ENCODE assay signal across 9 cellular contexts in the genomic region with DNA sequence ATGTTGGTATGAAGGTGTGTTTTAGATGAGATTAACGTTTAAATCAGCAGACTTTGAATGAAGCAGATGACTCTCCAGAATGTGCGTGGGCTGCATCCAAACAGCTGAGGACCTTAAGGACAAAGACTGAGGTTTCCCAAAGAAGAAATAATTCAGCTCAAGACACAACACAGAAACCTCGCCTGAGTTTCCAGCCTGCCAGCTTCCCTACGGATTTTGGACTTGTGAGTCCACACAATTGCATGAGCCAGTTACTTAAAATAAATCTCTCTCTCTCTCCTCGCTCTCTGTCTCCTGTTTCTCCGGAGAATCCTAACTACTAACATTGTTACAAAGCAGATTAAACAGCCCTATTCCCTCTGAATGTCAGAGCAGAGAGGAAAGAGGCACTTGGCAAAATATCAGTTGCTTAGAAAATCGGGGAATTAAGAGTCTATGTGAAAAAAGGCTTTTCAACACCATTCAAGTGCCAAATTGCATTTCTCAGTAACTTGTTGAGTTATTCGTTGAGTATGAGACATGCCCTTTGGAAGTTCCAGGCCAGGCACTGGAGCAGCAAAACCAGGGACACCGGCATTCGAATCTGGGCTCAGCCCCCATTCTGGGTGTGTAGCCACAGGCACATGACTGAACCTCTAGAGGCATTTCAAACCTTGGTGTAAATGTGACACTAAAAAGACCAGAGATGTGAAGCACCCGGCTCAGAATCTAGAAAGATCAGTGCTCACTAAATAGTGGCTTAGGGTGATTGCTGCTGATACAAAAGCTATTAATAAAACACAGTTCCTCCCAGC.
DNase-seq lines count a peak whose midpoint lies in the region; TF ChIP-seq lines count a peak whose summit lies in the region.
"Had no signal": no experiment of that assay in that cellular context is flagged by ENCODE, and none has a peak within 500 bp of the region (broad histone marks: within the 10 kb centered on the region; RNA-seq: fewer than 3 reads in every experiment).

No MANE protein-coding gene starts in this region.

- no peaks in the 10 kb centered on the region for H3K36me3 Mint-ChIP-seq in T-helper 2 cell treated with Interferon-gamma antibody and Interleukin-4, amounts not matched to agents 5 μg/mL and 100 μg/mL, for 36 hours (ENCODE audit: low read depth)
- H3K36me3 Mint-ChIP-seq in activated CD4-positive, alpha-beta memory T cell treated with anti-CD3 and anti-CD28 coated beads for 36 hours, result no peaks in the 10 kb centered on the region

- H3K36me3 ChIP-seq in ACC112 (ENCODE audit: insufficient read depth, low read length) (no peaks in the 10 kb centered on the region), SK-N-SH (replicated peaks in 1 of 2; ENCODE audit: control insufficient read depth in 1 of 2, insufficient read depth in 2 of 2, low read length in 1 of 2) (no peaks in the 10 kb centered on the region), ovary (no peaks in the 10 kb centered on the region), HAP-1 (replicated peaks) (no peaks in the 10 kb centered on the region)

- H3K4me2 ChIP-seq in SK-N-SH, result peak overlapping the region; percentile 25; the same call in 1 of the 2 replicates

- H3K9me2 ChIP-seq in SK-N-SH, result no peaks in the 10 kb centered on the region

- intact Hi-C loops in ovary (cut with DNase I), result no loop called here
- intact Hi-C loops in activated CD4-positive, alpha-beta memory T cell treated with anti-CD3 and anti-CD28 coated beads for 36 hours (cut with micrococcal nuclease), result no loop called here

- H3K27me3 ChIP-seq in ACC112 (ENCODE audit: insufficient read depth, low read length), result no peaks in the 10 kb centered on the region
- no peaks in the 10 kb centered on the region for H3K27me3 ChIP-seq in SK-N-SH (ENCODE audit: insufficient read depth)
- H3K27me3 ChIP-seq in ovary, result no peaks in the 10 kb centered on the region
- H3K27me3 ChIP-seq in HAP-1 (ENCODE audit: low read depth), result no peaks in the 10 kb centered on the region

- H4K20me1 ChIP-seq in SK-N-SH (ENCODE audit: insufficient read depth), result no peaks in the 10 kb centered on the region

- 86% methylated on average over 11 of the region's 11 CpGs for WGBS in SK-N-SH (ENCODE audit: low lambda C conversion rate)
- 7 to 13% (median 13%) methylated on average over 11 of the region's 11 CpGs for WGBS in ovary, 3 donors

- in situ Hi-C loops in HAP-1 (cut with MboI; ENCODE audit: low sequenced_read_pairs), result no loop called here

- H3K9me3 Mint-ChIP-seq in T-helper 2 cell treated with Interferon-gamma antibody and Interleukin-4, amounts not matched to agents 5 μg/mL and 100 μg/mL, for 36 hours, result no peaks in the 10 kb centered on the region
- H3K9me3 Mint-ChIP-seq in activated CD4-positive, alpha-beta memory T cell treated with anti-CD3 and anti-CD28 coated beads for 36 hours, result no peaks in the 10 kb centered on the region

- no peaks in the 10 kb centered on the region for H3K4me1 Mint-ChIP-seq in T-helper 2 cell treated with Interferon-gamma antibody and Interleukin-4, amounts not matched to agents 5 μg/mL and 100 μg/mL, for 36 hours (ENCODE audit: low read depth)
- H3K4me1 Mint-ChIP-seq in activated CD4-positive, alpha-beta memory T cell treated with anti-CD3 and anti-CD28 coated beads for 36 hours (ENCODE audit: low read depth), result no peaks in the 10 kb centered on the region

- H3K4me3 ChIP-seq in ACC112 (ENCODE audit: low read depth, low read length) (peak overlapping the region; percentile 61), SK-N-SH (ENCODE audit: low read depth in 2 of 2, low read length in 1 of 2) (no peak overlapping the region), fibroblast of pulmonary artery (replicated peaks; ENCODE audit: low read depth, low read length) (no peak overlapping the region), ovary (no peak overlapping the region), HAP-1 (no peak overlapping the region)
- H3K4me3 ChIP-seq: K562 had no signal

- CTCF ChIA-PET in SK-N-SH (lab: Yijun Ruan, JAX), result no interaction called here
- CTCF ChIA-PET in activated CD4-positive, alpha-beta memory T cell treated with anti-CD3 and anti-CD28 coated beads for 36 hours (lab: Charles Lee), result no interaction called here

- peak overlapping the region; percentile 48; the same call in 1 of the 2 replicates for H3K9ac ChIP-seq in SK-N-SH

- H3K79me2 ChIP-seq in ACC112 (ENCODE audit: control insufficient read depth, insufficient read depth, low read length, unreplicated experiment), result no peaks in the 10 kb centered on the region
- H3K79me2 ChIP-seq in SK-N-SH (ENCODE audit: insufficient read depth), result no peaks in the 10 kb centered on the region

- TF ChIP-seq EP300 in SK-N-SH (IDR thresholded peaks at IDR 0.05; ENCODE audit: borderline replicate concordance in 1 of 2, low read depth in 1 of 2, low read length in 1 of 2) (no peak), ovary (IDR thresholded peaks at IDR 0.05) (no peak)

- TF ChIP-seq RAD21 in SK-N-SH (IDR thresholded peaks at IDR 0.05; ENCODE audit: low read length), result no peak

- TF ChIP-seq CTCF in SK-N-SH (IDR thresholded peaks at IDR 0.05) (no peak), fibroblast of pulmonary artery (IDR thresholded peaks at IDR 0.05; ENCODE audit: low read length, missing control alignments) (no peak), ovary (IDR thresholded peaks at IDR 0.05) (no peak)

- peaks cover 44% of the 10 kb centered on the region for H3K4me1 ChIP-seq in ACC112 (ENCODE audit: control insufficient read depth, insufficient read depth, low read length, unreplicated experiment)
- peaks cover 0 to 11% of the 10 kb centered on the region in 2 experiments; a peak in 2 of 4 replicates for H3K4me1 ChIP-seq in SK-N-SH (ENCODE audit: control insufficient read depth in 1 of 2, insufficient read depth in 2 of 2, low read depth in 1 of 2, low read length in 1 of 2)
- peaks cover 9% of the 10 kb centered on the region for H3K4me1 ChIP-seq in ovary (ENCODE audit: insufficient read depth)
- no peaks in the 10 kb centered on the region; the same call in 1 of the 2 replicates for H3K4me1 ChIP-seq in HAP-1

- POLR2A ChIA-PET in SK-N-SH (lab: Yijun Ruan, JAX), result no interaction called here
- POLR2A ChIA-PET in activated CD4-positive, alpha-beta memory T cell treated with anti-CD3 and anti-CD28 coated beads for 36 hours (lab: Charles Lee), result no interaction called here

- peak overlapping the region; percentile 33 for H2AFZ ChIP-seq in ACC112 (ENCODE audit: low read length, unreplicated experiment)
- H2AFZ ChIP-seq in SK-N-SH (ENCODE audit: low read depth), result peak overlapping the region; percentile 65; the same call in 1 of the 2 replicates

- H3K4me3 Mint-ChIP-seq in T-helper 2 cell treated with Interferon-gamma antibody and Interleukin-4, amounts not matched to agents 5 μg/mL and 100 μg/mL, for 36 hours, result no peak overlapping the region
- H3K4me3 Mint-ChIP-seq in activated CD4-positive, alpha-beta memory T cell treated with anti-CD3 and anti-CD28 coated beads for 36 hours, result no peak overlapping the region

- no peak overlapping the region for H3K27ac Mint-ChIP-seq in T-helper 2 cell treated with Interferon-gamma antibody and Interleukin-4, amounts not matched to agents 5 μg/mL and 100 μg/mL, for 36 hours
- no peak overlapping the region for H3K27ac Mint-ChIP-seq in activated CD4-positive, alpha-beta memory T cell treated with anti-CD3 and anti-CD28 coated beads for 36 hours

- H3K27ac ChIP-seq in ACC112 (ENCODE audit: low read depth, low read length), result peak overlapping the region; percentile 100
- H3K27ac ChIP-seq in SK-N-SH (ENCODE audit: low read depth in 2 of 2, low read length in 1 of 2), result peak overlapping the region in 1 of 2 experiments; percentile 77; a peak in 2 of 4 replicates
- H3K27ac ChIP-seq in ovary, result peak overlapping the region; percentile 61 to 78

- no peaks in the 10 kb centered on the region for H3K27me3 Mint-ChIP-seq in T-helper 2 cell treated with Interferon-gamma antibody and Interleukin-4, amounts not matched to agents 5 μg/mL and 100 μg/mL, for 36 hours (ENCODE audit: low read depth)
- no peaks in the 10 kb centered on the region for H3K27me3 Mint-ChIP-seq in activated CD4-positive, alpha-beta memory T cell treated with anti-CD3 and anti-CD28 coated beads for 36 hours

- peaks cover 7% of the 10 kb centered on the region for H3F3A ChIP-seq in SK-N-SH (replicated peaks; ENCODE audit: insufficient read depth)

- H3K9me3 ChIP-seq in SK-N-SH (no peaks in the 10 kb centered on the region), ovary (no peaks in the 10 kb centered on the region), HAP-1 (no peaks in the 10 kb centered on the region)

- DNase-seq in SK-N-SH (no peak), fibroblast of pulmonary artery (ENCODE audit: low read depth) (peak; percentile 77), ovary (peak; percentile 42 to 66 (median 61)), NCI-H1694 (lab: John Stamatoyannopoulos, UW) (no peak), HAP-1 (ENCODE audit: low spot score in 2 of 2) (no peak)
- DNase-seq in T-helper 2 cell treated with Interferon-gamma antibody and Interleukin-4, amounts not matched to agents 5 μg/mL and 100 μg/mL, for 36 hours (ENCODE audit: low spot score), result no peak
- no peak for DNase-seq in activated CD4-positive, alpha-beta memory T cell treated with anti-CD3 and anti-CD28 coated beads for 36 hours

- TF ChIP-seq POLR2A in ovary (IDR thresholded peaks at IDR 0.05), result no peak

TF ChIP-seq in SK-N-SH, 30 proteins besides CTCF, POLR2A, EP300 and RAD21 (continues in another document):
- TF ChIP-seq, protein P1, sequence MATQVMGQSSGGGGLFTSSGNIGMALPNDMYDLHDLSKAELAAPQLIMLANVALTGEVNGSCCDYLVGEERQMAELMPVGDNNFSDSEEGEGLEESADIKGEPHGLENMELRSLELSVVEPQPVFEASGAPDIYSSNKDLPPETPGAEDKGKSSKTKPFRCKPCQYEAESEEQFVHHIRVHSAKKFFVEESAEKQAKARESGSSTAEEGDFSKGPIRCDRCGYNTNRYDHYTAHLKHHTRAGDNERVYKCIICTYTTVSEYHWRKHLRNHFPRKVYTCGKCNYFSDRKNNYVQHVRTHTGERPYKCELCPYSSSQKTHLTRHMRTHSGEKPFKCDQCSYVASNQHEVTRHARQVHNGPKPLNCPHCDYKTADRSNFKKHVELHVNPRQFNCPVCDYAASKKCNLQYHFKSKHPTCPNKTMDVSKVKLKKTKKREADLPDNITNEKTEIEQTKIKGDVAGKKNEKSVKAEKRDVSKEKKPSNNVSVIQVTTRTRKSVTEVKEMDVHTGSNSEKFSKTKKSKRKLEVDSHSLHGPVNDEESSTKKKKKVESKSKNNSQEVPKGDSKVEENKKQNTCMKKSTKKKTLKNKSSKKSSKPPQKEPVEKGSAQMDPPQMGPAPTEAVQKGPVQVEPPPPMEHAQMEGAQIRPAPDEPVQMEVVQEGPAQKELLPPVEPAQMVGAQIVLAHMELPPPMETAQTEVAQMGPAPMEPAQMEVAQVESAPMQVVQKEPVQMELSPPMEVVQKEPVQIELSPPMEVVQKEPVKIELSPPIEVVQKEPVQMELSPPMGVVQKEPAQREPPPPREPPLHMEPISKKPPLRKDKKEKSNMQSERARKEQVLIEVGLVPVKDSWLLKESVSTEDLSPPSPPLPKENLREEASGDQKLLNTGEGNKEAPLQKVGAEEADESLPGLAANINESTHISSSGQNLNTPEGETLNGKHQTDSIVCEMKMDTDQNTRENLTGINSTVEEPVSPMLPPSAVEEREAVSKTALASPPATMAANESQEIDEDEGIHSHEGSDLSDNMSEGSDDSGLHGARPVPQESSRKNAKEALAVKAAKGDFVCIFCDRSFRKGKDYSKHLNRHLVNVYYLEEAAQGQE (IDR thresholded peaks at IDR 0.05; ENCODE audit: low read depth, low read length), result no peak

Comparison
In these comparisons a context has a peak if more than half of its experiments do, and no peak if none do; other contexts are left out.
1. DNase-seq: peak in fibroblast of pulmonary artery (single experiment) and ovary (5 of 5); none in SK-N-SH (single experiment), T-helper 2 cell treated with Interferon-gamma antibody and Interleukin-4, amounts not matched to agents 5 μg/mL and 100 μg/mL, for 36 hours (single experiment), NCI-H1694 (single experiment), activated CD4-positive, alpha-beta memory T cell treated with anti-CD3 and anti-CD28 coated beads for 36 hours (single experiment) and HAP-1 (0 of 2).